Comparison of ENCODE assay signal across 17 cellular contexts in the genomic region with DNA sequence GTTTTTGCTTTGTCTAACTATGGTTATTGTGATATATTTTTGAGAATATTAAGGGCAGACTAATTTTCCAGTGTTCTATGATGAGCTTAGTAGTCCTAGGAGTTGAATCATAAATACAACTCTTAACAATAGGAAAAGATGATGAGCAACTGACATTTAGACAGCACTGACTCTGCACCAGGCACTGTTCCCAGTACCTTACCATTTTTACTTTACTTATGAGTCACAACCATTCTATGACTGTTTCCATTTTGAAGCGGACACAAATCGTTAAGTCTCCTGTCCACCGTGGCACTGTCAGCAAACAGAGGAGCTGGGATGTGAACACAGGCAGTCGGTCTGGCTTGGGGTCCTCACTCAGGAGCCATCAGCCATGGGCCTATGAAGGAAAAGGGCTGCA. TPM values are rescaled to one million over a fixed set of nuclear protein-coding genes. Genes with fewer than 3 reads are reported as not detected.
DNase-seq lines count a peak whose midpoint lies in the region; ATAC-seq, FAIRE-seq and TF ChIP-seq lines count a peak whose summit lies in the region.
"Had no signal": no experiment of that assay in that cellular context is flagged by ENCODE, and none has a peak within 500 bp of the region (broad histone marks: within the 10 kb centered on the region; RNA-seq: fewer than 3 reads in every experiment).

No MANE protein-coding gene starts in this region.

- peak; percentile 54 for DNase-seq in activated CD4-positive, alpha-beta T cell treated with anti-CD3 and anti-CD28 coated beads for 36 hours
- DNase-seq in activated CD4-positive, alpha-beta T cell treated with anti-CD3 and anti-CD28 coated beads for 1 hour: no peak
- DNase-seq in HS-5 (ENCODE audit: low read depth) (peak; percentile 42), astrocyte (ENCODE audit: low read depth) (peak; percentile 12), putamen (ENCODE audit: low spot score) (peak; percentile 8), NCI-H187 (lab: John Stamatoyannopoulos, UW) (no peak), NCI-H1105 treated with DMSO at 0.1 percent for 48 hours (lab: John Stamatoyannopoulos, UW) (no peak)
- DNase-seq: anterior cingulate cortex, Caco-2, H9, NCI-H1694, NCI-H748 treated with DMSO at 0.1 percent for 48 hours, stomach had no signal

- no peak overlapping the region for H3K9ac ChIP-seq in astrocyte (ENCODE audit: low read length)
- H3K9ac ChIP-seq: KMS-11 had no signal

- POLR2A ChIA-PET in activated CD4-positive, alpha-beta T cell treated with anti-CD3 and anti-CD28 coated beads for 36 hours (lab: Charles Lee): interaction anchor here (0.7 kb wide), 1 partner anchor 316 kb away, joined by 3 read pairs; no protein-coding TSS in a partner anchor

- no peaks in the 10 kb centered on the region for H3K79me2 ChIP-seq in astrocyte (ENCODE audit: insufficient read depth, low read length)

- no peaks in the 10 kb centered on the region for H3K36me3 ChIP-seq in astrocyte (ENCODE audit: insufficient read depth, low read length)
- H3K36me3 ChIP-seq: right atrium auricular region, stomach had no signal

- CTCF ChIA-PET in activated CD4-positive, alpha-beta T cell treated with anti-CD3 and anti-CD28 coated beads for 36 hours (lab: Charles Lee): interaction anchor here (0.6 to 1.3 kb wide), 4 partner anchors 32 to 820 kb away, joined by 3 read pairs; no protein-coding TSS in a partner anchor

- peaks cover 20% of the 10 kb centered on the region for H3K27me3 Mint-ChIP-seq in activated CD4-positive, alpha-beta T cell treated with anti-CD3 and anti-CD28 coated beads for 36 hours
- H3K27me3 Mint-ChIP-seq in astrocyte (ENCODE audit: low read depth, unreplicated experiment): peaks cover 7% of the 10 kb centered on the region

- intact Hi-C loops in activated CD4-positive, alpha-beta T cell treated with anti-CD3 and anti-CD28 coated beads for 36 hours (cut with DNase I, micrococcal nuclease): loop anchor here in 1 of 2 experiments (5.0 kb wide), 1 partner anchor 294 kb away; no protein-coding TSS in a partner anchor

- no peaks in the 10 kb centered on the region for H3K27me3 ChIP-seq in astrocyte (ENCODE audit: insufficient read depth, low read length)
- H3K27me3 ChIP-seq: right atrium auricular region had no signal

- TF ChIP-seq CTCF in astrocyte (IDR thresholded peaks at IDR 0.05; ENCODE audit: insufficient read depth, low read depth, low read length): no peak

- H3K36me3 Mint-ChIP-seq in activated CD4-positive, alpha-beta T cell treated with anti-CD3 and anti-CD28 coated beads for 36 hours (ENCODE audit: low read depth): no peaks in the 10 kb centered on the region
- H3K36me3 Mint-ChIP-seq in astrocyte (ENCODE audit: low read depth, unreplicated experiment): no peaks in the 10 kb centered on the region

- no peaks in the 10 kb centered on the region for H3K9me3 ChIP-seq in astrocyte (ENCODE audit: insufficient read depth, low read depth, low read length)
- H3K9me3 ChIP-seq: Caco-2, right atrium auricular region, stomach had no signal

- no peaks in the 10 kb centered on the region for H4K20me1 ChIP-seq in astrocyte (ENCODE audit: insufficient read depth, low read length)

- H3K4me1 ChIP-seq in astrocyte (ENCODE audit: insufficient read depth, low read length): no peaks in the 10 kb centered on the region
- H3K4me1 ChIP-seq: Caco-2, right atrium auricular region, stomach had no signal

- peak overlapping the region; percentile 52 for H3K27ac Mint-ChIP-seq in activated CD4-positive, alpha-beta T cell treated with anti-CD3 and anti-CD28 coated beads for 36 hours
- H3K27ac Mint-ChIP-seq in astrocyte (ENCODE audit: unreplicated experiment): no peak overlapping the region
- H3K27ac Mint-ChIP-seq: H9 had no signal

- H3K4me3 Mint-ChIP-seq in activated CD4-positive, alpha-beta T cell treated with anti-CD3 and anti-CD28 coated beads for 36 hours: no peak overlapping the region
- no peak overlapping the region for H3K4me3 Mint-ChIP-seq in astrocyte (ENCODE audit: unreplicated experiment)
- H3K4me3 Mint-ChIP-seq: H9, neural crest cell had no signal

- peak; percentile 88 for ATAC-seq in activated CD4-positive, alpha-beta T cell treated with anti-CD3 and anti-CD28 coated beads for 36 hours
- ATAC-seq in GM19328 (IDR thresholded peaks at IDR 0.05; ENCODE audit: unreplicated experiment): no peak

- no peak for FAIRE-seq in astrocyte (lab: Jason Lieb, UNC)

- H2AFZ ChIP-seq in astrocyte (ENCODE audit: low read depth, low read length): no peak overlapping the region

- no peaks in the 10 kb centered on the region for H3K9me3 Mint-ChIP-seq in activated CD4-positive, alpha-beta T cell treated with anti-CD3 and anti-CD28 coated beads for 36 hours (ENCODE audit: low read depth)
- peaks cover 5% of the 10 kb centered on the region for H3K9me3 Mint-ChIP-seq in astrocyte (ENCODE audit: unreplicated experiment)
- H3K9me3 Mint-ChIP-seq: H9, neural crest cell had no signal

- peaks cover 36% of the 10 kb centered on the region for H3K4me1 Mint-ChIP-seq in activated CD4-positive, alpha-beta T cell treated with anti-CD3 and anti-CD28 coated beads for 36 hours
- no peaks in the 10 kb centered on the region for H3K4me1 Mint-ChIP-seq in astrocyte (ENCODE audit: low read depth, unreplicated experiment)

- no peak overlapping the region for H3K4me2 ChIP-seq in astrocyte (ENCODE audit: low read length)
- H3K4me2 ChIP-seq: KMS-11 had no signal

- no peak overlapping the region for H3K4me3 ChIP-seq in astrocyte (ENCODE audit: insufficient read depth, low read depth, low read length)
- H3K4me3 ChIP-seq: right atrium auricular region, stomach had no signal

- no peak overlapping the region for H3K27ac ChIP-seq in astrocyte (ENCODE audit: low read depth, low read length)
- H3K27ac ChIP-seq: KMS-11, right atrium auricular region, stomach had no signal

RNA-seq across cellular contexts. Expression of a gene that starts 3.4 kb away (rescaled TPM):
- not detected for total RNA-seq in activated CD4-positive, alpha-beta T cell treated with anti-CD3 and anti-CD28 coated beads for 36 hours
- not detected in 2 replicates for total RNA-seq in astrocyte
- total RNA-seq: Caco-2, H9, neural crest cell, right atrium auricular region, stomach had no signal

RNA-seq across cellular contexts. Expression of a gene that starts 24.5 kb away (rescaled TPM):
- total RNA-seq in activated CD4-positive, alpha-beta T cell treated with anti-CD3 and anti-CD28 coated beads for 36 hours: not detected
- not detected in 2 replicates for total RNA-seq in astrocyte
- total RNA-seq: Caco-2, H9, neural crest cell, right atrium auricular region, stomach had no signal

RNA-seq across cellular contexts. Expression of a gene that starts 32.3 kb away (rescaled TPM):
- total RNA-seq in activated CD4-positive, alpha-beta T cell treated with anti-CD3 and anti-CD28 coated beads for 36 hours: not detected
- not detected in 2 replicates for total RNA-seq in astrocyte
- total RNA-seq: Caco-2, H9, neural crest cell, right atrium auricular region, stomach had no signal

RNA-seq across cellular contexts. Expression of a gene that starts 58.1 kb away (rescaled TPM):
- not detected for total RNA-seq in activated CD4-positive, alpha-beta T cell treated with anti-CD3 and anti-CD28 coated beads for 36 hours
- total RNA-seq in astrocyte: not detected in 2 replicates
- total RNA-seq: Caco-2, H9, neural crest cell, right atrium auricular region had no signal

Comparison
In these comparisons a context has a peak if more than half of its experiments do, and no peak if none do; other contexts are left out.
1. DNase-seq: peak in activated CD4-positive, alpha-beta T cell treated with anti-CD3 and anti-CD28 coated beads for 36 hours (single experiment), HS-5 (single experiment), astrocyte (single experiment) and putamen (single experiment); none in activated CD4-positive, alpha-beta T cell treated with anti-CD3 and anti-CD28 coated beads for 1 hour (single experiment), NCI-H187 (0 of 2) and NCI-H1105 treated with DMSO at 0.1 percent for 48 hours (single experiment).